ENCODE assay signal across 19 cellular contexts in genomic region chr15:74571191-74571590, GRCh38. TPM values are rescaled to one million over a fixed set of nuclear protein-coding genes. Genes with fewer than 3 reads are reported as not detected.
DNase-seq lines count a peak whose midpoint lies in the region; ATAC-seq and TF ChIP-seq lines count a peak whose summit lies in the region.
"Had no signal": no experiment of that assay in that cellular context is flagged by ENCODE, and none has a peak within 500 bp of the region (broad histone marks: within the 10 kb centered on the region; RNA-seq: fewer than 3 reads in every experiment).

No MANE protein-coding gene starts in this region.

- H3K79me2 ChIP-seq in GM23338 (replicated peaks; ENCODE audit: insufficient read depth): peaks cover 53% of the 10 kb centered on the region

- H3K4me3 Mint-ChIP-seq in GM23338 (no peak overlapping the region), immature natural killer cell (peak overlapping the region in 4 of 5 donors; percentile 44 to 64 (median 54)), progenitor cell of endocrine pancreas (ENCODE audit: low read depth) (no peak overlapping the region)
- H3K4me3 Mint-ChIP-seq: CD8-positive, alpha-beta T cell had no signal

- H3K9me2 ChIP-seq in GM23338 (ENCODE audit: insufficient read depth): no peaks in the 10 kb centered on the region

- peaks cover 18% of the 10 kb centered on the region for H3F3A ChIP-seq in GM23338 (replicated peaks; ENCODE audit: low read depth)

- H3K27ac ChIP-seq in GM23338 (ENCODE audit: low read depth): peak overlapping the region; percentile 39; the same call in 1 of the 2 replicates
- peak overlapping the region; percentile 13; the same call in 1 of the 2 replicates for H3K27ac ChIP-seq in WERI-Rb-1
- H3K27ac ChIP-seq: BLaER1, HL-60, KMS-11 had no signal

- H3K27me3 ChIP-seq in GM23338 (ENCODE audit: insufficient read depth) (no peaks in the 10 kb centered on the region), WERI-Rb-1 (ENCODE audit: insufficient read depth, low read depth, severe bottlenecking) (no peaks in the 10 kb centered on the region)
- H3K27me3 ChIP-seq: BLaER1 had no signal

- H4K20me1 ChIP-seq in GM23338 (replicated peaks; ENCODE audit: insufficient read depth): peaks cover 67% of the 10 kb centered on the region
- H4K20me1 ChIP-seq: BLaER1 had no signal

- H3K4me1 Mint-ChIP-seq in GM23338 (peaks cover 12% of the 10 kb centered on the region), immature natural killer cell (peaks cover 54 to 83% of the 10 kb centered on the region in 2 donors), progenitor cell of endocrine pancreas (ENCODE audit: low read depth) (peaks cover 1% of the 10 kb centered on the region)

- DNase-seq in GM23338 (ENCODE audit: low spot score) (no peak), WERI-Rb-1 (no peak), immature natural killer cell (no peak), progenitor cell of endocrine pancreas (ENCODE audit: low spot score, unreplicated experiment) (no peak), NCI-H2107 (lab: John Stamatoyannopoulos, UW) (no peak), pons (ENCODE audit: low spot score) (no peak)
- DNase-seq: Calu3; CD8-positive, alpha-beta T cell; DMS53; EL; NCI-H1417 treated with DMSO at 0.1 percent for 48 hours; NCI-H187 treated with DMSO at 0.1 percent for 48 hours; NCI-H345; NCI-H524 treated with DMSO at 0.1 percent for 48 hours had no signal

- TF ChIP-seq CTCF in GM23338 (conservative IDR thresholded peaks at IDR 0.05; ENCODE audit: low read depth in 2 of 2) (no peak), WERI-Rb-1 (IDR thresholded peaks at IDR 0.05; ENCODE audit: low read depth, low read length) (no peak), progenitor cell of endocrine pancreas (IDR thresholded peaks at IDR 0.05; ENCODE audit: unreplicated experiment) (no peak)

- no peak overlapping the region for H2AFZ ChIP-seq in GM23338

- no peak overlapping the region for H3K27ac Mint-ChIP-seq in GM23338
- H3K27ac Mint-ChIP-seq in immature natural killer cell: peak overlapping the region; percentile 46 to 91 (median 80)
- H3K27ac Mint-ChIP-seq in progenitor cell of endocrine pancreas: peak overlapping the region; percentile 49

- ATAC-seq in GM23338 (no peak), GM19324 (IDR thresholded peaks at IDR 0.05; ENCODE audit: low FRiP score, unreplicated experiment) (no peak)
- ATAC-seq: CD8-positive, alpha-beta T cell had no signal

- no peaks in the 10 kb centered on the region for H3K9me3 ChIP-seq in WERI-Rb-1 (ENCODE audit: severe bottlenecking)
- H3K9me3 ChIP-seq: BLaER1, HAP-1 had no signal

- H3K36me3 ChIP-seq in GM23338 (ENCODE audit: insufficient read depth) (peaks cover 44% of the 10 kb centered on the region), WERI-Rb-1 (peaks cover 56% of the 10 kb centered on the region)

- no peaks in the 10 kb centered on the region for H3K4me1 ChIP-seq in GM23338 (ENCODE audit: insufficient read depth)
- H3K4me1 ChIP-seq: BLaER1, HAP-1 had no signal

- H3K36me3 Mint-ChIP-seq in GM23338 (ENCODE audit: low read depth): peaks cover 83% of the 10 kb centered on the region
- H3K36me3 Mint-ChIP-seq in immature natural killer cell: peaks cover 3 to 23% (median 10%) of the 10 kb centered on the region in 3 donors
- peaks cover 17% of the 10 kb centered on the region for H3K36me3 Mint-ChIP-seq in progenitor cell of endocrine pancreas (ENCODE audit: insufficient read depth)

- H3K4me2 ChIP-seq in GM23338: no peak overlapping the region
- H3K4me2 ChIP-seq: BLaER1, KMS-11 had no signal

- no peak overlapping the region for H3K4me3 ChIP-seq in GM23338
- no peak overlapping the region for H3K4me3 ChIP-seq in WERI-Rb-1 (ENCODE audit: low read depth, low read length)
- H3K4me3 ChIP-seq: BLaER1, HAP-1 had no signal

- H3K9me3 Mint-ChIP-seq in GM23338: no peaks in the 10 kb centered on the region
- no peaks in the 10 kb centered on the region for H3K9me3 Mint-ChIP-seq in immature natural killer cell
- H3K9me3 Mint-ChIP-seq in progenitor cell of endocrine pancreas (ENCODE audit: low read depth): no peaks in the 10 kb centered on the region
- H3K9me3 Mint-ChIP-seq: CD8-positive, alpha-beta T cell had no signal

- H3K27me3 Mint-ChIP-seq in GM23338 (ENCODE audit: insufficient read depth, low read depth, poor library complexity) (peaks cover 4% of the 10 kb centered on the region), immature natural killer cell (ENCODE audit: low read depth in 3 of 3) (peaks cover 2 to 3% (median 2%) of the 10 kb centered on the region in 3 donors), progenitor cell of endocrine pancreas (no peaks in the 10 kb centered on the region)

TF ChIP-seq in GM23338, 12 proteins besides CTCF, POLR2A, EP300 and RAD21 (continues in another document):
- TF ChIP-seq CREB1 (CRISPR knock-in tag; IDR thresholded peaks at IDR 0.05; ENCODE audit: low read depth) (no peak), JUNB (IDR thresholded peaks at IDR 0.05; ENCODE audit: unreplicated experiment) (no peak), ZNF331 (CRISPR knock-in tag; IDR thresholded peaks at IDR 0.05; ENCODE audit: low read depth) (no peak), POLR2AphosphoS5 (IDR thresholded peaks at IDR 0.05; ENCODE audit: low read depth) (no peak), EZH2phosphoT487 (IDR thresholded peaks at IDR 0.05; ENCODE audit: unreplicated experiment) (no peak), ZNF114 (CRISPR knock-in tag; IDR thresholded peaks at IDR 0.05) (no peak), EZH2 (IDR thresholded peaks at IDR 0.05; ENCODE audit: low read depth, unreplicated experiment) (no peak), STAT1 (IDR thresholded peaks at IDR 0.05; ENCODE audit: unreplicated experiment) (no peak), REST (IDR thresholded peaks at IDR 0.05; ENCODE audit: unreplicated experiment) (no peak), NANOG (IDR thresholded peaks at IDR 0.05; ENCODE audit: borderline replicate concordance) (no peak), ETS1 (IDR thresholded peaks at IDR 0.05) (no peak)

RNA-seq across cellular contexts. Expression of gene ARID3B, which starts 30.2 kb away (rescaled TPM):
- total RNA-seq in GM23338 (2014; rRNA removed; shearing (Covaris generic)): 114 and 147 TPM in 2 replicates
- polyA plus RNA-seq in GM23338 (2016; fragmentation: Nextera tagmentation; extraction: Ambion mirVana) (65.5 and 72.8 TPM in 2 replicates), immature natural killer cell (10 to 100 TPM in 1 of 3 donors, 1 to 10 TPM in 2; 3.2 to 17.3 (median 6.6) TPM)
- total RNA-seq in progenitor cell of endocrine pancreas: 77.2 and 81.9 TPM in 2 replicates

RNA-seq across cellular contexts. Expression of gene CLK3, which starts 44.4 kb away (rescaled TPM):
- total RNA-seq in GM23338 (2014; rRNA removed; shearing (Covaris generic)): 59.1 and 67.7 TPM in 2 replicates
- polyA plus RNA-seq in GM23338 (2016; fragmentation: Nextera tagmentation; extraction: Ambion mirVana) (38.1 and 40.7 TPM in 2 replicates), immature natural killer cell (10 to 100 TPM; 32.4 to 82.1 (median 68.2) TPM)
- 74.5 and 76.0 TPM in 2 replicates for total RNA-seq in progenitor cell of endocrine pancreas

Comparison
In these comparisons a context has a peak if more than half of its experiments do, and no peak if none do; other contexts are left out.
1. H3K4me3 Mint-ChIP-seq: peak in immature natural killer cell (4 of 5); none in GM23338 (single experiment) and progenitor cell of endocrine pancreas (single experiment).